Comparison of ENCODE assay signal across 17 cellular contexts in the genomic region with DNA sequence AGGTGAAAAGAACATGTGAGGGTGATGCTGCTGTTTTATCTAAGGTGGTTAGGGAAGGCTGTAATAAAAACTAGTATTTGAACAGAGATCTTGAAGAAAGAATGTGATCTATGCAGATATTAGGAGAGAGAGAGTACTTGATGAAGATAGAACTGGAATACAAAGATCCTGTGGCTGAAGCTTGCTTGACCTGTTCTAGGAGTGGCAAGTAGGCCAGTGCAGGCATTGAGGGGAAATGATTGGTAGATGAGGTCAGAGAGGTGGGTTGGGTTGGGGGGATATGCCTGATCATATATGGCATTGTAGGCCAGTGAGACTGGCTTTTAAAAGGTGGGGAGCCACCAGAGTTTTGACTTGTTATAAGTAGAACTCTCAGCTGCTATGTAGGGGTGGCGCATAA. TPM values are rescaled to one million over a fixed set of nuclear protein-coding genes. Genes with fewer than 3 reads are reported as not detected.
DNase-seq lines count a peak whose midpoint lies in the region; ATAC-seq and TF ChIP-seq lines count a peak whose summit lies in the region.
"Had no signal": no experiment of that assay in that cellular context is flagged by ENCODE, and none has a peak within 500 bp of the region (broad histone marks: within the 10 kb centered on the region; RNA-seq: fewer than 3 reads in every experiment).

No MANE protein-coding gene starts in this region.

- H3K36me3 ChIP-seq in GM23338 (ENCODE audit: insufficient read depth) (no peaks in the 10 kb centered on the region), RWPE2 (ENCODE audit: low read depth) (no peaks in the 10 kb centered on the region), iPS-20b (ENCODE audit: insufficient read depth, low read depth, low read length) (no peaks in the 10 kb centered on the region), parathyroid adenoma (ENCODE audit: control insufficient read depth, insufficient read depth, low read length) (no peaks in the 10 kb centered on the region)

- H3K4me3 ChIP-seq in GM23338 (no peak overlapping the region), RWPE2 (ENCODE audit: severe bottlenecking) (no peak overlapping the region), iPS-20b (ENCODE audit: low read length) (no peak overlapping the region), parathyroid adenoma (ENCODE audit: low read depth, low read length) (no peak overlapping the region)
- H3K4me3 ChIP-seq: MG63, SJSA1 had no signal

- H3K79me2 ChIP-seq in GM23338 (replicated peaks; ENCODE audit: insufficient read depth) (peaks cover 97% of the 10 kb centered on the region), parathyroid adenoma (peaks cover 57% of the 10 kb centered on the region)

- intact Hi-C loops in activated T-helper 1 cell treated with anti-CD3 and anti-CD28 coated beads, Interleukin-12 subunit alpha, Interleukin-12 subunit beta, Interleukin-2, Interleukin-4 antibody, amounts not matched to agents 30 ng/mL and 10 ng/mL and 1 ng/mL, durations not matched to agents 14 hours and 24 hours and 36 hours (cut with micrococcal nuclease) = no loop called here

- no peak overlapping the region for H3K27ac ChIP-seq in GM23338 (ENCODE audit: low read depth)
- H3K27ac ChIP-seq in RWPE2 (ENCODE audit: poor library complexity, severe bottlenecking) = no peak overlapping the region
- H3K27ac ChIP-seq in iPS-20b (ENCODE audit: low read length) = peak overlapping the region; percentile 14
- H3K27ac ChIP-seq in parathyroid adenoma = no peak overlapping the region
- H3K27ac ChIP-seq: KMS-11, RWPE1, SJSA1 had no signal

- H3F3A ChIP-seq in GM23338 (replicated peaks; ENCODE audit: low read depth) = 0 out of 2 replicates have a peak, but pooled peaks cover 3% of the 10 kb centered on the region

- 0 out of 2 replicates have a peak overlapping the region, but pooled peaks have one; percentile 33 for H3K4me2 ChIP-seq in GM23338
- H3K4me2 ChIP-seq in parathyroid adenoma (ENCODE audit: low read length) = peak overlapping the region; percentile 22
- H3K4me2 ChIP-seq: KMS-11 had no signal

- H3K9ac ChIP-seq in iPS-20b (ENCODE audit: low read depth, low read length) = no peak overlapping the region; the same call in 1 of the 2 replicates
- H3K9ac ChIP-seq in parathyroid adenoma = no peak overlapping the region
- H3K9ac ChIP-seq: KMS-11 had no signal

- H3K27me3 ChIP-seq in GM23338 (ENCODE audit: insufficient read depth) (no peaks in the 10 kb centered on the region), RWPE2 (ENCODE audit: insufficient read depth, poor library complexity, severe bottlenecking) (no peaks in the 10 kb centered on the region), iPS-20b (ENCODE audit: insufficient read depth, low read length) (no peaks in the 10 kb centered on the region), parathyroid adenoma (ENCODE audit: control insufficient read depth, insufficient read depth, low read length) (no peaks in the 10 kb centered on the region)
- H3K27me3 ChIP-seq: MG63, SJSA1 had no signal

- H3K4me1 ChIP-seq in GM23338 (ENCODE audit: insufficient read depth) (peaks cover 47% of the 10 kb centered on the region), RWPE2 (ENCODE audit: insufficient read depth, poor library complexity, severe bottlenecking) (peaks cover 21% of the 10 kb centered on the region), iPS-20b (ENCODE audit: insufficient read depth, low read length) (peaks cover 35% of the 10 kb centered on the region), parathyroid adenoma (peaks cover 29% of the 10 kb centered on the region)

- no peak overlapping the region for H3K4me3 Mint-ChIP-seq in GM23338
- no peak overlapping the region for H3K4me3 Mint-ChIP-seq in activated CD8-positive, alpha-beta T cell treated with anti-CD3 and anti-CD28 coated beads, Interleukin-2, amount 10 ng/mL, durations not matched to agents 7 days and 5 days
- no peak overlapping the region for H3K4me3 Mint-ChIP-seq in activated T-helper 1 cell treated with anti-CD3 and anti-CD28 coated beads, Interleukin-12 subunit alpha, Interleukin-12 subunit beta, Interleukin-2, Interleukin-4 antibody, amounts not matched to agents 30 ng/mL and 10 ng/mL and 1 ng/mL, durations not matched to agents 14 hours and 24 hours and 36 hours
- H3K4me3 Mint-ChIP-seq: B cell; CD4-positive, alpha-beta T cell had no signal

- H3K27me3 Mint-ChIP-seq in GM23338 (ENCODE audit: insufficient read depth, low read depth, poor library complexity) = no peaks in the 10 kb centered on the region
- H3K27me3 Mint-ChIP-seq in activated CD8-positive, alpha-beta T cell treated with anti-CD3 and anti-CD28 coated beads, Interleukin-2, amount 10 ng/mL, durations not matched to agents 7 days and 5 days (ENCODE audit: low read depth) = no peaks in the 10 kb centered on the region
- no peaks in the 10 kb centered on the region for H3K27me3 Mint-ChIP-seq in activated T-helper 1 cell treated with anti-CD3 and anti-CD28 coated beads, Interleukin-12 subunit alpha, Interleukin-12 subunit beta, Interleukin-2, Interleukin-4 antibody, amounts not matched to agents 30 ng/mL and 10 ng/mL and 1 ng/mL, durations not matched to agents 14 hours and 24 hours and 36 hours (ENCODE audit: insufficient read depth)
- H3K27me3 Mint-ChIP-seq: B cell; CD4-positive, alpha-beta T cell had no signal

- H3K27ac Mint-ChIP-seq in GM23338 = no peak overlapping the region
- no peak overlapping the region for H3K27ac Mint-ChIP-seq in activated CD8-positive, alpha-beta T cell treated with anti-CD3 and anti-CD28 coated beads, Interleukin-2, amount 10 ng/mL, durations not matched to agents 7 days and 5 days
- H3K27ac Mint-ChIP-seq in activated T-helper 1 cell treated with anti-CD3 and anti-CD28 coated beads, Interleukin-12 subunit alpha, Interleukin-12 subunit beta, Interleukin-2, Interleukin-4 antibody, amounts not matched to agents 30 ng/mL and 10 ng/mL and 1 ng/mL, durations not matched to agents 14 hours and 24 hours and 36 hours = no peak overlapping the region
- H3K27ac Mint-ChIP-seq: B cell; CD4-positive, alpha-beta T cell had no signal

- CTCF ChIA-PET in activated CD8-positive, alpha-beta T cell treated with anti-CD3 and anti-CD28 coated beads, Interleukin-2, amount 10 ng/mL, durations not matched to agents 7 days and 5 days (lab: Charles Lee) = interaction anchor here (1.1 to 5.3 kb wide), 4 partner anchors 16 to 201 kb away, joined by 3 to 58 read pairs (median 6); no protein-coding TSS in a partner anchor

- H3K9me3 ChIP-seq in RWPE2 (ENCODE audit: severe bottlenecking) (no peaks in the 10 kb centered on the region), iPS-20b (ENCODE audit: insufficient read depth, low read depth, low read length) (no peaks in the 10 kb centered on the region), parathyroid adenoma (ENCODE audit: control insufficient read depth, low read length) (no peaks in the 10 kb centered on the region)
- H3K9me3 ChIP-seq: MG63, SJSA1 had no signal

- DNase-seq in GM23338 (ENCODE audit: low spot score) (peak; percentile 31), RWPE2 (ENCODE audit: low spot score) (no peak), hepatic stellate cell (ENCODE audit: low spot score) (no peak)
- no peak for DNase-seq in activated CD8-positive, alpha-beta T cell treated with anti-CD3 and anti-CD28 coated beads, Interleukin-2, amount 10 ng/mL, durations not matched to agents 7 days and 5 days
- DNase-seq in activated T-helper 1 cell treated with anti-CD3 and anti-CD28 coated beads, Interleukin-12 subunit alpha, Interleukin-12 subunit beta, Interleukin-2, Interleukin-4 antibody, amounts not matched to agents 30 ng/mL and 10 ng/mL and 1 ng/mL, durations not matched to agents 14 hours and 24 hours and 36 hours (ENCODE audit: low spot score) = no peak
- DNase-seq: ACHN; CD4-positive, alpha-beta T cell; DND-41; MG63; NCI-H1105 treated with DMSO at 0.1 percent for 48 hours; NCI-H187 treated with DMSO at 0.1 percent for 48 hours had no signal

- no peak overlapping the region for H2AFZ ChIP-seq in GM23338
- no peak overlapping the region for H2AFZ ChIP-seq in parathyroid adenoma

- H3K36me3 Mint-ChIP-seq in GM23338 (ENCODE audit: low read depth) = no peaks in the 10 kb centered on the region
- H3K36me3 Mint-ChIP-seq in activated CD8-positive, alpha-beta T cell treated with anti-CD3 and anti-CD28 coated beads, Interleukin-2, amount 10 ng/mL, durations not matched to agents 7 days and 5 days (ENCODE audit: low read depth) = peaks cover 12% of the 10 kb centered on the region
- peaks cover 13% of the 10 kb centered on the region for H3K36me3 Mint-ChIP-seq in activated T-helper 1 cell treated with anti-CD3 and anti-CD28 coated beads, Interleukin-12 subunit alpha, Interleukin-12 subunit beta, Interleukin-2, Interleukin-4 antibody, amounts not matched to agents 30 ng/mL and 10 ng/mL and 1 ng/mL, durations not matched to agents 14 hours and 24 hours and 36 hours (ENCODE audit: low read depth)

- TF ChIP-seq CTCF in GM23338 (conservative IDR thresholded peaks at IDR 0.05; ENCODE audit: low read depth in 2 of 2) (no peak), RWPE2 (IDR thresholded peaks at IDR 0.05; ENCODE audit: poor library complexity, severe bottlenecking) (no peak), parathyroid adenoma (IDR thresholded peaks at IDR 0.05) (no peak)

- H3K9me2 ChIP-seq in GM23338 (ENCODE audit: insufficient read depth) = 0 out of 2 replicates have a peak, but pooled peaks cover under 1% of the 10 kb centered on the region

- peaks cover 34% of the 10 kb centered on the region; the same call in 1 of the 2 replicates for H4K20me1 ChIP-seq in GM23338 (replicated peaks; ENCODE audit: insufficient read depth)

- ATAC-seq in GM23338 (peak; percentile 54), RWPE2 (ENCODE audit: low read depth) (0 out of 3 replicates have a peak, but pooled peaks have one; percentile 14)
- no peak for ATAC-seq in activated CD8-positive, alpha-beta T cell treated with anti-CD3 and anti-CD28 coated beads, Interleukin-2, amount 10 ng/mL, durations not matched to agents 7 days and 5 days

- H3K9me3 Mint-ChIP-seq in GM23338 = no peaks in the 10 kb centered on the region
- no peaks in the 10 kb centered on the region for H3K9me3 Mint-ChIP-seq in activated CD8-positive, alpha-beta T cell treated with anti-CD3 and anti-CD28 coated beads, Interleukin-2, amount 10 ng/mL, durations not matched to agents 7 days and 5 days (ENCODE audit: insufficient read depth)
- no peaks in the 10 kb centered on the region for H3K9me3 Mint-ChIP-seq in activated T-helper 1 cell treated with anti-CD3 and anti-CD28 coated beads, Interleukin-12 subunit alpha, Interleukin-12 subunit beta, Interleukin-2, Interleukin-4 antibody, amounts not matched to agents 30 ng/mL and 10 ng/mL and 1 ng/mL, durations not matched to agents 14 hours and 24 hours and 36 hours
- H3K9me3 Mint-ChIP-seq: CD4-positive, alpha-beta T cell had no signal

- peaks cover 25% of the 10 kb centered on the region for H3K4me1 Mint-ChIP-seq in GM23338
- peaks cover 47% of the 10 kb centered on the region for H3K4me1 Mint-ChIP-seq in activated CD8-positive, alpha-beta T cell treated with anti-CD3 and anti-CD28 coated beads, Interleukin-2, amount 10 ng/mL, durations not matched to agents 7 days and 5 days (ENCODE audit: low read depth)
- H3K4me1 Mint-ChIP-seq in activated T-helper 1 cell treated with anti-CD3 and anti-CD28 coated beads, Interleukin-12 subunit alpha, Interleukin-12 subunit beta, Interleukin-2, Interleukin-4 antibody, amounts not matched to agents 30 ng/mL and 10 ng/mL and 1 ng/mL, durations not matched to agents 14 hours and 24 hours and 36 hours (ENCODE audit: low read depth) = peaks cover 50% of the 10 kb centered on the region

- POLR2A ChIA-PET in activated CD8-positive, alpha-beta T cell treated with anti-CD3 and anti-CD28 coated beads, Interleukin-2, amount 10 ng/mL, durations not matched to agents 7 days and 5 days (lab: Charles Lee) = interaction anchor here (1.3 kb wide), 1 partner anchor 9 kb away, joined by 3 read pairs; no protein-coding TSS in a partner anchor

RNA-seq across cellular contexts. Expression of a gene that starts 8.0 kb away (rescaled TPM):
- 30.6 and 33.8 TPM in 2 replicates for total RNA-seq in GM23338 (2014; rRNA removed; shearing (Covaris generic))
- polyA plus RNA-seq in GM23338 (2016; fragmentation: Nextera tagmentation; extraction: Ambion mirVana) = 25.4 and 37.2 TPM in 2 replicates
- 10 to 100 TPM; 77.8 to 78.8 TPM for total RNA-seq in activated CD8-positive, alpha-beta T cell treated with anti-CD3 and anti-CD28 coated beads, Interleukin-2, amount 10 ng/mL, durations not matched to agents 7 days and 5 days
- total RNA-seq in activated T-helper 1 cell treated with anti-CD3 and anti-CD28 coated beads, Interleukin-12 subunit alpha, Interleukin-12 subunit beta, Interleukin-2, Interleukin-4 antibody, amounts not matched to agents 30 ng/mL and 10 ng/mL and 1 ng/mL, durations not matched to agents 14 hours and 24 hours and 36 hours = 52.3 and 53.6 TPM in 2 replicates
